1 cellular context compared by ENCODE assay signal in genomic region chrX:56994375-56995270, GRCh38.
TF ChIP-seq lines count a peak whose summit lies in the region.

No MANE protein-coding gene starts in this region.

TF ChIP-seq in K562, 482 proteins besides CTCF, POLR2A, EP300 and RAD21 (continued from another document):
- no peak for TF ChIP-seq UBTF (IDR thresholded peaks at IDR 0.05; ENCODE audit: borderline replicate concordance in 1 of 2, low read depth in 2 of 2, low read length in 2 of 2)
